1 cellular context compared by ENCODE assay signal in genomic region chr12:53053223-53054111, GRCh38.
TF ChIP-seq lines count a peak whose summit lies in the region.

No MANE protein-coding gene starts in this region.

TF ChIP-seq in HepG2, 621 proteins besides CTCF, POLR2A, EP300 and RAD21 (continued from another document and continues in another):
- TF ChIP-seq RBFOX2 (IDR thresholded peaks at IDR 0.05; ENCODE audit: low read depth, low read length) (no peak), TCF7L2 (IDR thresholded peaks at IDR 0.05; ENCODE audit: low read depth, low read length) (no peak), MEIS2 (CRISPR knock-in tag; IDR thresholded peaks at IDR 0.05) (no peak), ZNF446 (CRISPR knock-in tag; IDR thresholded peaks at IDR 0.05) (no peak), KDM3A (CRISPR knock-in tag; IDR thresholded peaks at IDR 0.05; ENCODE audit: low read depth) (no peak), TOE1 (CRISPR knock-in tag; IDR thresholded peaks at IDR 0.05) (no peak), TEF (CRISPR knock-in tag; IDR thresholded peaks at IDR 0.05) (no peak), HIVEP1 (CRISPR knock-in tag; IDR thresholded peaks at IDR 0.05) (no peak), MAZ (IDR thresholded peaks at IDR 0.05; ENCODE audit: borderline replicate concordance, low read depth, low read length) (peak; percentile 59; the same call in 1 of the 2 replicates), MAZ (CRISPR knock-in tag; IDR thresholded peaks at IDR 0.05; ENCODE audit: low read depth) (peak; percentile 38; the same call in 1 of the 2 replicates), ZNF790 (CRISPR knock-in tag; IDR thresholded peaks at IDR 0.05; ENCODE audit: borderline replicate concordance) (no peak), PITX1 (CRISPR knock-in tag; IDR thresholded peaks at IDR 0.05) (no peak), HMGA1 (CRISPR knock-in tag; conservative IDR thresholded peaks at IDR 0.05) (no peak), YEATS4 (CRISPR knock-in tag; IDR thresholded peaks at IDR 0.05; ENCODE audit: borderline replicate concordance) (no peak), FOXO1 (CRISPR knock-in tag; IDR thresholded peaks at IDR 0.05) (no peak), ZNF451 (CRISPR knock-in tag; IDR thresholded peaks at IDR 0.05) (no peak), ZNF333 (CRISPR knock-in tag; IDR thresholded peaks at IDR 0.05; ENCODE audit: borderline replicate concordance) (no peak), BRF2 (CRISPR knock-in tag; IDR thresholded peaks at IDR 0.05) (no peak), MXD1 (CRISPR knock-in tag; IDR thresholded peaks at IDR 0.05) (no peak), CSRNP2 (CRISPR knock-in tag; conservative IDR thresholded peaks at IDR 0.05; ENCODE audit: low read depth) (no peak), ZFP62 (CRISPR knock-in tag; IDR thresholded peaks at IDR 0.05) (no peak), SNAI1 (CRISPR knock-in tag; IDR thresholded peaks at IDR 0.05; ENCODE audit: borderline replicate concordance) (no peak), ZNF563 (CRISPR knock-in tag; IDR thresholded peaks at IDR 0.05) (no peak), ZNF143 (CRISPR knock-in tag; IDR thresholded peaks at IDR 0.05) (no peak), SNAPC2 (CRISPR knock-in tag; IDR thresholded peaks at IDR 0.05) (no peak), ZNF761 (CRISPR knock-in tag; conservative IDR thresholded peaks at IDR 0.05) (no peak), ZMYM4 (CRISPR knock-in tag; IDR thresholded peaks at IDR 0.05) (no peak), ATM (IDR thresholded peaks at IDR 0.05; ENCODE audit: borderline replicate concordance) (no peak), PRDM15 (CRISPR knock-in tag; IDR thresholded peaks at IDR 0.05) (no peak), RAD51 (IDR thresholded peaks at IDR 0.05; ENCODE audit: borderline replicate concordance) (no peak), KDM2A (CRISPR knock-in tag; IDR thresholded peaks at IDR 0.05; ENCODE audit: borderline replicate concordance, low read depth) (no peak), ZNF724P (CRISPR knock-in tag; IDR thresholded peaks at IDR 0.05; ENCODE audit: borderline replicate concordance) (no peak), ZNF33A (CRISPR knock-in tag; IDR thresholded peaks at IDR 0.05; ENCODE audit: borderline replicate concordance) (no peak), ZNF253 (CRISPR knock-in tag; IDR thresholded peaks at IDR 0.05; ENCODE audit: borderline replicate concordance) (no peak), TRIM24 (CRISPR knock-in tag; IDR thresholded peaks at IDR 0.05) (no peak), ARID3A (IDR thresholded peaks at IDR 0.05; ENCODE audit: low read depth, low read length) (no peak), TMF1 (CRISPR knock-in tag; IDR thresholded peaks at IDR 0.05; ENCODE audit: low read depth) (no peak; the same call in 1 of the 2 replicates), ZNF672 (CRISPR knock-in tag; IDR thresholded peaks at IDR 0.05) (no peak), ZBTB14 (CRISPR knock-in tag; IDR thresholded peaks at IDR 0.05) (no peak)
- TF ChIP-seq, protein P1, sequence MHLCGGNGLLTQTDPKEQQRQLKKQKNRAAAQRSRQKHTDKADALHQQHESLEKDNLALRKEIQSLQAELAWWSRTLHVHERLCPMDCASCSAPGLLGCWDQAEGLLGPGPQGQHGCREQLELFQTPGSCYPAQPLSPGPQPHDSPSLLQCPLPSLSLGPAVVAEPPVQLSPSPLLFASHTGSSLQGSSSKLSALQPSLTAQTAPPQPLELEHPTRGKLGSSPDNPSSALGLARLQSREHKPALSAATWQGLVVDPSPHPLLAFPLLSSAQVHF (CRISPR knock-in tag; IDR thresholded peaks at IDR 0.05), result no peak
- TF ChIP-seq, protein P2, sequence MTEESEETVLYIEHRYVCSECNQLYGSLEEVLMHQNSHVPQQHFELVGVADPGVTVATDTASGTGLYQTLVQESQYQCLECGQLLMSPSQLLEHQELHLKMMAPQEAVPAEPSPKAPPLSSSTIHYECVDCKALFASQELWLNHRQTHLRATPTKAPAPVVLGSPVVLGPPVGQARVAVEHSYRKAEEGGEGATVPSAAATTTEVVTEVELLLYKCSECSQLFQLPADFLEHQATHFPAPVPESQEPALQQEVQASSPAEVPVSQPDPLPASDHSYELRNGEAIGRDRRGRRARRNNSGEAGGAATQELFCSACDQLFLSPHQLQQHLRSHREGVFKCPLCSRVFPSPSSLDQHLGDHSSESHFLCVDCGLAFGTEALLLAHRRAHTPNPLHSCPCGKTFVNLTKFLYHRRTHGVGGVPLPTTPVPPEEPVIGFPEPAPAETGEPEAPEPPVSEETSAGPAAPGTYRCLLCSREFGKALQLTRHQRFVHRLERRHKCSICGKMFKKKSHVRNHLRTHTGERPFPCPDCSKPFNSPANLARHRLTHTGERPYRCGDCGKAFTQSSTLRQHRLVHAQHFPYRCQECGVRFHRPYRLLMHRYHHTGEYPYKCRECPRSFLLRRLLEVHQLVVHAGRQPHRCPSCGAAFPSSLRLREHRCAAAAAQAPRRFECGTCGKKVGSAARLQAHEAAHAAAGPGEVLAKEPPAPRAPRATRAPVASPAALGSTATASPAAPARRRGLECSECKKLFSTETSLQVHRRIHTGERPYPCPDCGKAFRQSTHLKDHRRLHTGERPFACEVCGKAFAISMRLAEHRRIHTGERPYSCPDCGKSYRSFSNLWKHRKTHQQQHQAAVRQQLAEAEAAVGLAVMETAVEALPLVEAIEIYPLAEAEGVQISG (CRISPR knock-in tag; IDR thresholded peaks at IDR 0.05), result no peak; the same call in 1 of the 2 replicates
- TF ChIP-seq, protein P3, sequence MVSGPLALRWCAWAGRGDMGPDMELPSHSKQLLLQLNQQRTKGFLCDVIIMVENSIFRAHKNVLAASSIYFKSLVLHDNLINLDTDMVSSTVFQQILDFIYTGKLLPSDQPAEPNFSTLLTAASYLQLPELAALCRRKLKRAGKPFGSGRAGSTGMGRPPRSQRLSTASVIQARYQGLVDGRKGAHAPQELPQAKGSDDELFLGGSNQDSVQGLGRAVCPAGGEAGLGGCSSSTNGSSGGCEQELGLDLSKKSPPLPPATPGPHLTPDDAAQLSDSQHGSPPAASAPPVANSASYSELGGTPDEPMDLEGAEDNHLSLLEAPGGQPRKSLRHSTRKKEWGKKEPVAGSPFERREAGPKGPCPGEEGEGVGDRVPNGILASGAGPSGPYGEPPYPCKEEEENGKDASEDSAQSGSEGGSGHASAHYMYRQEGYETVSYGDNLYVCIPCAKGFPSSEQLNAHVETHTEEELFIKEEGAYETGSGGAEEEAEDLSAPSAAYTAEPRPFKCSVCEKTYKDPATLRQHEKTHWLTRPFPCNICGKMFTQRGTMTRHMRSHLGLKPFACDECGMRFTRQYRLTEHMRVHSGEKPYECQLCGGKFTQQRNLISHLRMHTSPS (CRISPR knock-in tag; IDR thresholded peaks at IDR 0.05; ENCODE audit: low read depth), result no peak
- TF ChIP-seq, protein P4, sequence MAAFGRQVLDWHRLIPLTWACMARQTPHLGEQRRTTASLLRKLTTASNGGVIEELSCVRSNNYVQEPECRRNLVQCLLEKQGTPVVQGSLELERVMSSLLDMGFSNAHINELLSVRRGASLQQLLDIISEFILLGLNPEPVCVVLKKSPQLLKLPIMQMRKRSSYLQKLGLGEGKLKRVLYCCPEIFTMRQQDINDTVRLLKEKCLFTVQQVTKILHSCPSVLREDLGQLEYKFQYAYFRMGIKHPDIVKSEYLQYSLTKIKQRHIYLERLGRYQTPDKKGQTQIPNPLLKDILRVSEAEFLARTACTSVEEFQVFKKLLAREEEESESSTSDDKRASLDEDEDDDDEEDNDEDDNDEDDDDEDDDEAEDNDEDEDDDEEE (CRISPR knock-in tag; IDR thresholded peaks at IDR 0.05), result no peak
- TF ChIP-seq, protein P5, sequence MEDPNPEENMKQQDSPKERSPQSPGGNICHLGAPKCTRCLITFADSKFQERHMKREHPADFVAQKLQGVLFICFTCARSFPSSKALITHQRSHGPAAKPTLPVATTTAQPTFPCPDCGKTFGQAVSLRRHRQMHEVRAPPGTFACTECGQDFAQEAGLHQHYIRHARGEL (CRISPR knock-in tag; IDR thresholded peaks at IDR 0.05), result no peak
- TF ChIP-seq, protein P6, sequence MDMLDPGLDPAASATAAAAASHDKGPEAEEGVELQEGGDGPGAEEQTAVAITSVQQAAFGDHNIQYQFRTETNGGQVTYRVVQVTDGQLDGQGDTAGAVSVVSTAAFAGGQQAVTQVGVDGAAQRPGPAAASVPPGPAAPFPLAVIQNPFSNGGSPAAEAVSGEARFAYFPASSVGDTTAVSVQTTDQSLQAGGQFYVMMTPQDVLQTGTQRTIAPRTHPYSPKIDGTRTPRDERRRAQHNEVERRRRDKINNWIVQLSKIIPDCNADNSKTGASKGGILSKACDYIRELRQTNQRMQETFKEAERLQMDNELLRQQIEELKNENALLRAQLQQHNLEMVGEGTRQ (IDR thresholded peaks at IDR 0.05; ENCODE audit: low read depth, low read length), result no peak
- TF ChIP-seq, protein P6 (CRISPR knock-in tag; IDR thresholded peaks at IDR 0.05; ENCODE audit: borderline replicate concordance), result no peak
